In the genomic region with DNA sequence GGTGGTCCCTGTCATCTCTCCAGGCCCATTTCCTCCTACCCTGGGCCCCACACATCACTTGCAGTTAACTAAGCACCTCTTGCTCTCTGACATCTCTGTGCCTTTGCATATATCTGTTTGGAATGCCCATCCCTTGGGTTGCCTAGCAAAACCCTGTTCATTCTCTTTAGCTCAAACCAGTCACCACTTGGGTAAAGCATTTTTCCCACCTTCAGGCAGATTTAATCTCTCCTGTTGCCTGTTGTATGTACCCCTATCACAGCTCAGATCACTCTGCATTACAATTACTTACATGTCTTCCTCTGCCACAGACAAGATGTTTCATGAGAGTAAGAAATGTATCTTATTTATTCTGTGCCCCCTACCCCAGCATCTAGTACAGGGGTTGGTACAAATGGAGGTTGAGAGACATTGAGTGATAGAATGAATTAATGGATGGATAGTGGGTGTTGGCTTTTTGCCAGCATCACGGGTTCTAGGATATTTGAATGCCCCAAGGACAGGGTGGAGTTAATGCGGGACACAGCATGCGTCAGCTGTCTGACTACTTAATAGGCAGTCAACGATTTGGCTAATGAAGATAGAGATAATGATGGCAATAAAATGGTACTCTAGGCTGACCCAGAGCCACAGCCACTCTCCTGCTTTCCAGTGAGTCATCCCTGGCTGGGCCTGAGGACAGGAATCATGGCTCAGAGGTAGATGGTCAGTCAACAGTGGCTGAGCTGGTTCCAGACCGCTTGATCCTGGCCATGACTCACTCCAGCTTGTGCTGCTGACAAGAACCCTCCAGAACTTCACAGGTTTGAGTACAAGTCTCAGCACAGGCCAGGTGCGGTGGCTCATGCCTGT, we compare ENCODE assay signal across 13 cellular contexts. TPM values are rescaled to one million over a fixed set of nuclear protein-coding genes. Genes with fewer than 3 reads are reported as not detected.
DNase-seq lines count a peak whose midpoint lies in the region; ATAC-seq and TF ChIP-seq lines count a peak whose summit lies in the region.
"Had no signal": no experiment of that assay in that cellular context is flagged by ENCODE, and none has a peak within 500 bp of the region (broad histone marks: within the 10 kb centered on the region; RNA-seq: fewer than 3 reads in every experiment).

No MANE protein-coding gene starts in this region.

- no peaks in the 10 kb centered on the region for H3K36me3 Mint-ChIP-seq in CD4-positive, alpha-beta T cell (ENCODE audit: low read depth)
- H3K36me3 Mint-ChIP-seq: CD8-positive, alpha-beta T cell had no signal

- no peaks in the 10 kb centered on the region for H3K9me3 Mint-ChIP-seq in CD4-positive, alpha-beta T cell
- H3K9me3 Mint-ChIP-seq: activated T-cell treated with anti-CD3 and anti-CD28 coated beads, Interleukin-2, amount 50 U/mL, for 24 hours; CD8-positive, alpha-beta T cell; nephron had no signal

- DNase-seq in CD4-positive, alpha-beta T cell = no peak
- DNase-seq in NCI-H2196 (lab: John Stamatoyannopoulos, UW; ENCODE audit: unreplicated experiment) (peak; percentile 83), lung microvascular endothelial cell (ENCODE audit: low read depth in 2 of 2) (peak; percentile 40 to 87), esophagus muscularis mucosa (ENCODE audit: extremely low spot score) (no peak), amygdala (lab: John Stamatoyannopoulos, UW) (no peak), left ventricle myocardium superior (no peak)
- DNase-seq: activated T-cell treated with anti-CD3 and anti-CD28 coated beads, Interleukin-2, amount 50 U/mL, for 24 hours; CD8-positive, alpha-beta T cell; NCI-H1694; T-helper 1 cell had no signal

- intact Hi-C loops in CD4-positive, alpha-beta T cell (cut with DNase I, micrococcal nuclease) = no loop called here
- intact Hi-C loops in esophagus muscularis mucosa (cut with DNase I) (no loop called here), left ventricle myocardium superior (cut with micrococcal nuclease) (no loop called here)

- H3K4me3 Mint-ChIP-seq in CD4-positive, alpha-beta T cell = peak overlapping the region; percentile 3
- H3K4me3 Mint-ChIP-seq: activated T-cell treated with anti-CD3 and anti-CD28 coated beads, Interleukin-2, amount 50 U/mL, for 24 hours; CD8-positive, alpha-beta T cell; nephron had no signal

- H3K9me3 ChIP-seq in CD4-positive, alpha-beta T cell (ENCODE audit: control insufficient read depth, low read length) = no peaks in the 10 kb centered on the region
- no peaks in the 10 kb centered on the region for H3K9me3 ChIP-seq in duodenal mucosa (ENCODE audit: control insufficient read depth in 1 of 2, low read length in 2 of 2)
- no peaks in the 10 kb centered on the region for H3K9me3 ChIP-seq in esophagus muscularis mucosa

- H3K9ac ChIP-seq in duodenal mucosa (ENCODE audit: low read depth in 1 of 2, low read length in 2 of 2) = no peak overlapping the region

- no peak for TF ChIP-seq CTCF in CD4-positive, alpha-beta T cell (IDR thresholded peaks at IDR 0.05)
- TF ChIP-seq CTCF in esophagus muscularis mucosa (IDR thresholded peaks at IDR 0.05) = no peak

- POLR2A ChIA-PET in CD4-positive, alpha-beta T cell (lab: Charles Lee) = no interaction called here

- H3K27ac Mint-ChIP-seq in CD4-positive, alpha-beta T cell = no peak overlapping the region
- H3K27ac Mint-ChIP-seq: activated T-cell treated with anti-CD3 and anti-CD28 coated beads, Interleukin-2, amount 50 U/mL, for 24 hours; CD8-positive, alpha-beta T cell; nephron had no signal

- no peaks in the 10 kb centered on the region for H3K27me3 ChIP-seq in CD4-positive, alpha-beta T cell (ENCODE audit: control insufficient read depth, insufficient read depth, low read length)
- no peaks in the 10 kb centered on the region for H3K27me3 ChIP-seq in duodenal mucosa (ENCODE audit: control insufficient read depth in 1 of 2, insufficient read depth in 2 of 2, low read length in 2 of 2)
- H3K27me3 ChIP-seq in esophagus muscularis mucosa = no peaks in the 10 kb centered on the region

- 71% methylated on average over 6 of the region's 6 CpGs for WGBS in esophagus muscularis mucosa

- H3K4me1 Mint-ChIP-seq in CD4-positive, alpha-beta T cell (ENCODE audit: low read depth) = peaks cover 2% of the 10 kb centered on the region

- H3K4me1 ChIP-seq in duodenal mucosa (ENCODE audit: control insufficient read depth in 1 of 2, insufficient read depth in 2 of 2, low read length in 2 of 2) = peaks cover 22 to 38% of the 10 kb centered on the region in 2 donors
- no peaks in the 10 kb centered on the region for H3K4me1 ChIP-seq in esophagus muscularis mucosa

- H3K4me3 ChIP-seq in duodenal mucosa (ENCODE audit: low read depth in 1 of 2, low read length in 2 of 2) (no peak overlapping the region), esophagus muscularis mucosa (no peak overlapping the region)

- H3K36me3 ChIP-seq in duodenal mucosa (ENCODE audit: control insufficient read depth in 1 of 2, insufficient read depth in 2 of 2, low read length in 2 of 2) (peaks cover 0 to 4% of the 10 kb centered on the region in 2 donors), esophagus muscularis mucosa (peaks cover 0 to 7% (median 0%) of the 10 kb centered on the region in 4 donors)

- TF ChIP-seq EP300 in esophagus muscularis mucosa (IDR thresholded peaks at IDR 0.05) = no peak

- no peak for ATAC-seq in CD4-positive, alpha-beta T cell (ENCODE audit: poor library complexity)
- ATAC-seq in GM18520 (IDR thresholded peaks at IDR 0.05; ENCODE audit: unreplicated experiment) = no peak
- no peak for ATAC-seq in left ventricle myocardium superior
- ATAC-seq: CD8-positive, alpha-beta T cell had no signal

- peaks cover 4% of the 10 kb centered on the region for H3K27me3 Mint-ChIP-seq in CD4-positive, alpha-beta T cell
- H3K27me3 Mint-ChIP-seq: activated T-cell treated with anti-CD3 and anti-CD28 coated beads, Interleukin-2, amount 50 U/mL, for 24 hours had no signal

- CTCF ChIA-PET in CD4-positive, alpha-beta T cell (lab: Charles Lee) = no interaction called here

- H3K27ac ChIP-seq in CD4-positive, alpha-beta T cell (ENCODE audit: low read depth, low read length) = no peak overlapping the region
- peak overlapping the region; percentile 1 for H3K27ac ChIP-seq in duodenal mucosa (ENCODE audit: low read depth, low read length)
- no peak overlapping the region for H3K27ac ChIP-seq in esophagus muscularis mucosa (replicated peaks in 1 of 4)

- TF ChIP-seq POLR2A in esophagus muscularis mucosa (IDR thresholded peaks at IDR 0.05; ENCODE audit: low read depth) = no peak

RNA-seq across cellular contexts. Expression of a gene that starts 6.5 kb away (rescaled TPM):
- not detected for total RNA-seq in CD4-positive, alpha-beta T cell
- not detected in 2 replicates for total RNA-seq in lung microvascular endothelial cell
- total RNA-seq in esophagus muscularis mucosa = not detected
- 5.3 TPM for total RNA-seq in left ventricle myocardium superior
- total RNA-seq: CD8-positive, alpha-beta T cell had no signal

RNA-seq across cellular contexts. Expression of a gene that starts 7.0 kb away (rescaled TPM):
- 10 to 100 TPM; 30.2 to 32.4 TPM for total RNA-seq in CD4-positive, alpha-beta T cell
- total RNA-seq in lung microvascular endothelial cell = 7.6 and 10.3 TPM in 2 replicates
- total RNA-seq in esophagus muscularis mucosa = 10 to 100 TPM in 1 of 4 donors, 1 to 10 TPM in 3; 7.5 to 17.0 (median 8.8) TPM
- total RNA-seq in left ventricle myocardium superior = 10.2 TPM

RNA-seq across cellular contexts. Expression of a gene that starts 14.2 kb away (rescaled TPM):
- 10 to 100 TPM; 43.0 to 44.6 TPM for total RNA-seq in CD4-positive, alpha-beta T cell
- total RNA-seq in lung microvascular endothelial cell = 17.4 and 18.5 TPM in 2 replicates
- 10 to 100 TPM; 61.6 to 91.1 (median 81.5) TPM for total RNA-seq in esophagus muscularis mucosa
- 73.3 TPM for total RNA-seq in left ventricle myocardium superior

RNA-seq across cellular contexts. Expression of a gene that starts 17.2 kb away (rescaled TPM):
- 10 to 100 TPM; 42.0 to 44.4 TPM for total RNA-seq in CD4-positive, alpha-beta T cell
- 6.8 and 8.3 TPM in 2 replicates for total RNA-seq in lung microvascular endothelial cell
- 10 to 100 TPM in 3 of 4 donors, 1 to 10 TPM in 1; 9.6 to 16.5 (median 14.1) TPM for total RNA-seq in esophagus muscularis mucosa
- total RNA-seq in left ventricle myocardium superior = 16.4 TPM

RNA-seq across cellular contexts. Expression of a gene that starts 44.3 kb away (rescaled TPM):
- 1 to 10 TPM; 1.2 to 2.0 TPM for total RNA-seq in CD4-positive, alpha-beta T cell
- total RNA-seq in lung microvascular endothelial cell (0.22 TPM in 1 of 2 replicates, not detected in the other), esophagus muscularis mucosa (1 to 10 TPM in 1 of 4 donors, under 1 TPM in 1, not detected in 2; 0.33 to 1.7 TPM), left ventricle myocardium superior (not detected)

Comparison
In these comparisons a context has a peak if more than half of its experiments do, and no peak if none do; other contexts are left out.
1. DNase-seq: peak in NCI-H2196 (single experiment) and lung microvascular endothelial cell (2 of 2); none in CD4-positive, alpha-beta T cell (0 of 10), esophagus muscularis mucosa (single experiment), amygdala (0 of 56) and left ventricle myocardium superior (single experiment).